ENCODE assay signal across 24 cellular contexts in the genomic region with DNA sequence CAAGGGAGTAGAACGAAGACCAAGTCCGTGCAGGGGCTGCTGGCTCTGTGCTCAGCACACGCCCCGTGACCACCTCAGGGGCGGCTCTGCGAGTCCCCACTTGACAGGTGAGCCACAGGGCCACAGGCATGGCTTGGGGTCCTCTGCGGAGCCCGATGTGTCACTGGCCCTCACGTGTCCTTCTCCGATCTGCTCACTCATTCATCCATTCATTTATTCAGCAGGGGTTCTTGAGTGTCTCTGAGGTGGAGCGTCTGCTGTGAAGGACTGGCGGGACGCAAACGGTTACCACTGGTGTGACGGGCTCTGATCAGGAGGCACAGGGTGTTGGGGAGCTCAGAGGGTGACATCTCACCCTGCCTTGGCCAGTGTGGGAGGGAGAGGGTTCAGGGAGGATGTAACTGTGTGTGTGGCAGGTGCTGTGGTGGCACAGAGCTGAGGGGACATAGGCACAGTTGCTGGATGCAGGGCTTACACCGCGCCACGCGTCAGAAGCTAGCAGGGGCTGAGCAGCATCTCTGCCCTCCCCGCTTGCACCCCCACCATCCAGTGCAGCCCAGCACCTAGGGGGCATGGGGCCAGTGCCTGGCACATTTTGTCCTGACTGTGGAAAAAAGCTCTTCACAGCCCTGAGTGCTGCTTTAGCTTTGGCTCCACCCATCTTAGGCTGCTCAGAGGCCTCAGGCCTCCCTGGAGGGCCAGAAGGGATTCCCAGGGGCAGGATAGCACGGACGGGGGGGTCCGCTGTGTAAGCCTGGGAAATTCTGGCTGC.
DNase-seq lines count a peak whose midpoint lies in the region; ATAC-seq, FAIRE-seq and TF ChIP-seq lines count a peak whose summit lies in the region.
"Had no signal": no experiment of that assay in that cellular context is flagged by ENCODE, and none has a peak within 500 bp of the region (broad histone marks: within the 10 kb centered on the region; RNA-seq: fewer than 3 reads in every experiment).

No MANE protein-coding gene starts in this region.

- H3K23ac ChIP-seq in H1 (ENCODE audit: insufficient read length) = no peak overlapping the region
- no peak overlapping the region for H3K23ac ChIP-seq in neuronal stem cell (ENCODE audit: low read depth, low read length, poor library complexity)

- H4K8ac ChIP-seq in H1 (ENCODE audit: extremely low read depth, insufficient read depth, low read length) (no peak overlapping the region; the same call in 1 of the 2 replicates), neuronal stem cell (ENCODE audit: low read depth, low read length) (no peak overlapping the region)

- peaks cover 2 to 4% (median 3%) of the 10 kb centered on the region in 3 donors for H3K27me3 Mint-ChIP-seq in CD14-positive monocyte (ENCODE audit: low read depth in 3 of 3)
- H3K27me3 Mint-ChIP-seq in immature natural killer cell (ENCODE audit: low read depth in 3 of 3) = peaks cover 2 to 7% (median 3%) of the 10 kb centered on the region in 3 donors
- H3K27me3 Mint-ChIP-seq: naive B cell had no signal

- H3K79me2 ChIP-seq in H1 (ENCODE audit: control insufficient read depth in 1 of 2, insufficient read depth in 2 of 2, low read length in 2 of 2) = no peaks in the 10 kb centered on the region

- TF ChIP-seq POLR2A in A549 (IDR thresholded peaks at IDR 0.05; ENCODE audit: low read length) = no peak
- no peak for TF ChIP-seq POLR2A in H1 (IDR thresholded peaks at IDR 0.05; ENCODE audit: control extremely low read depth in 1 of 2, low read depth in 2 of 2, low read length in 2 of 2)

- FAIRE-seq in A549 (lab: Jason Lieb, UNC) = no peak
- FAIRE-seq in H1 (lab: Jason Lieb, UNC) = no peak
- FAIRE-seq: GM19239, HTR-8/SVneo, RCC 7860 had no signal

- H2AFZ ChIP-seq in H1 (ENCODE audit: low read length) (no peak overlapping the region), neuronal stem cell (ENCODE audit: low read length) (no peak overlapping the region)

- no peaks in the 10 kb centered on the region for H3K4me1 ChIP-seq in A549
- H3K4me1 ChIP-seq in H1 (replicated peaks in 1 of 4; ENCODE audit: control insufficient read depth in 3 of 4, insufficient read depth in 4 of 4, low read length in 3 of 4) = no peaks in the 10 kb centered on the region
- no peaks in the 10 kb centered on the region for H3K4me1 ChIP-seq in neuronal stem cell (ENCODE audit: control insufficient read depth in 2 of 2, insufficient read depth in 1 of 2, low read depth in 1 of 2, low read length in 2 of 2)

- no peak for TF ChIP-seq CTCF in A549 (IDR thresholded peaks at IDR 0.05)
- no peak for TF ChIP-seq CTCF in CD14-positive monocyte (IDR thresholded peaks at IDR 0.05)
- no peak for TF ChIP-seq CTCF in H1 (IDR thresholded peaks at IDR 0.05; ENCODE audit: control extremely low read depth in 1 of 3, insufficient read depth in 1 of 3, low read depth in 1 of 3, low read length in 3 of 3)

- TF ChIP-seq RAD21 in A549 (conservative IDR thresholded peaks at IDR 0.05 in 1 of 2, IDR thresholded peaks at IDR 0.05 in 1 of 2) = no peak
- no peak for TF ChIP-seq RAD21 in H1 (IDR thresholded peaks at IDR 0.05 in 1 of 2, conservative IDR thresholded peaks at IDR 0.05 in 1 of 2; ENCODE audit: low read depth in 2 of 2, low read length in 2 of 2)

- peaks cover 0 to 7% (median 0%) of the 10 kb centered on the region in 7 donors for H3K9me3 Mint-ChIP-seq in CD14-positive monocyte
- no peaks in the 10 kb centered on the region for H3K9me3 Mint-ChIP-seq in immature natural killer cell

- H3K9me3 ChIP-seq in A549 (no peaks in the 10 kb centered on the region; the same call in 2 of the 3 replicates), H1 (ENCODE audit: insufficient read depth in 2 of 2, low read depth in 1 of 2, low read length in 1 of 2) (0 out of 4 replicates have a peak, but pooled peaks cover 0 to 7% of the 10 kb centered on the region in 2 experiments), neuronal stem cell (replicated peaks in 1 of 2; ENCODE audit: control insufficient read depth in 2 of 2, insufficient read depth in 1 of 2, low read depth in 1 of 2, low read length in 2 of 2) (peaks cover 0 to 7% of the 10 kb centered on the region in 2 donors)
- H3K9me3 ChIP-seq: thoracic aorta had no signal

- H4K91ac ChIP-seq in H1 (replicated peaks; ENCODE audit: insufficient read length, low read length) (no peak overlapping the region), neuronal stem cell (ENCODE audit: low read depth, low read length, poor library complexity) (no peak overlapping the region)

- H3K14ac ChIP-seq in H1 (ENCODE audit: insufficient read length) (no peak overlapping the region), neuronal stem cell (ENCODE audit: low read length) (no peak overlapping the region)

- H3K4me3 Mint-ChIP-seq in CD14-positive monocyte (no peak overlapping the region), immature natural killer cell (no peak overlapping the region)
- H3K4me3 Mint-ChIP-seq: activated naive CD4-positive, alpha-beta T cell treated with anti-CD3 and anti-CD28 coated beads for 36 hours; activated T-cell treated with anti-CD3 and anti-CD28 coated beads, Interleukin-2, amount 50 U/mL, for 72 hours; T-helper 1 cell treated with Interleukin-12 subunit alpha and Interleukin-12 subunit beta and Interleukin-4 antibody, amounts not matched to agents 30 μg/mL and 1 μg/mL, for 36 hours had no signal

- no peak overlapping the region for H3K9ac ChIP-seq in H1 (replicated peaks in 1 of 4; ENCODE audit: extremely low read depth in 1 of 4, low read depth in 3 of 4, low read length in 3 of 4)
- peak overlapping the region; percentile 1 for H3K9ac ChIP-seq in neuronal stem cell (ENCODE audit: low read depth, low read length, poor library complexity)

- H3K4me1 Mint-ChIP-seq in CD14-positive monocyte (no peaks in the 10 kb centered on the region), immature natural killer cell (no peaks in the 10 kb centered on the region)
- H3K4me1 Mint-ChIP-seq: CD8-positive, alpha-beta memory T cell had no signal

- no peaks in the 10 kb centered on the region for H3K23me2 ChIP-seq in H1 (ENCODE audit: low read depth, low read length)

- H3K36me3 Mint-ChIP-seq in CD14-positive monocyte (peaks cover 0 to 2% of the 10 kb centered on the region in 2 donors), immature natural killer cell (peaks cover 0 to 3% (median 3%) of the 10 kb centered on the region in 3 donors)
- H3K36me3 Mint-ChIP-seq: naive B cell had no signal

- no peak overlapping the region for H4K5ac ChIP-seq in H1 (ENCODE audit: insufficient read length, low read depth, low read length)

- H3K4me2 ChIP-seq in A549 = no peak overlapping the region
- no peak overlapping the region for H3K4me2 ChIP-seq in H1 (ENCODE audit: insufficient read depth in 1 of 2, low read depth in 2 of 2, low read length in 2 of 2)
- H3K4me2 ChIP-seq in neuronal stem cell (ENCODE audit: insufficient read depth, low read length, poor library complexity, severe bottlenecking) = no peak overlapping the region

- WGBS in A549 (ENCODE audit: missing lambda C conversion rate) = 69% methylated on average over 19 of the region's 23 CpGs
- WGBS in H1 (ENCODE audit: extremely low coverage in 1 of 2, insufficient coverage in 1 of 2, insufficient read length in 1 of 2, insufficient replicate concordance in 2 of 2, low coverage in 1 of 2, low lambda C conversion rate in 2 of 2, missing lambda C conversion rate in 1 of 2), 2 experiments = 90% methylated on average over 22 of the region's 23 CpGs; no CpG with 5 or more reads in 1 of the 2 experiments
- WGBS in neuronal stem cell (ENCODE audit: extremely low coverage in 2 of 2, insufficient read length in 2 of 2, insufficient replicate concordance in 1 of 2), 2 donors = no CpG with 5 or more reads among the region's 23 CpGs

- H3K18ac ChIP-seq in H1 (ENCODE audit: extremely low read depth, low read length) = no peak overlapping the region; the same call in 1 of the 2 replicates
- no peak overlapping the region for H3K18ac ChIP-seq in neuronal stem cell (ENCODE audit: low read length)

- no peak overlapping the region for H3K4me3 ChIP-seq in A549
- H3K4me3 ChIP-seq in H1 (ENCODE audit: extremely low read depth in 1 of 4, insufficient read depth in 2 of 4, low read depth in 3 of 4, low read length in 4 of 4) = no peak overlapping the region
- H3K4me3 ChIP-seq in neuronal stem cell (ENCODE audit: low read length in 2 of 2) = peak overlapping the region in 1 of 2 donors; percentile 47
- H3K4me3 ChIP-seq: thoracic aorta had no signal

- no peak overlapping the region; the same call in 1 of the 2 replicates for H2BK5ac ChIP-seq in H1 (ENCODE audit: low read depth, low read length)
- H2BK5ac ChIP-seq in neuronal stem cell (ENCODE audit: low read length) = no peak overlapping the region

- H4K20me1 ChIP-seq in H1 (replicated peaks in 1 of 2; ENCODE audit: control insufficient read depth in 1 of 2, insufficient read depth in 2 of 2, low read length in 2 of 2) = peaks cover 2 to 7% of the 10 kb centered on the region in 2 experiments

- H2BK20ac ChIP-seq in H1 (ENCODE audit: low read length) = no peak overlapping the region

- CTCF ChIA-PET in A549 (lab: Yijun Ruan, JAX) (interaction anchor here (0.5 to 0.7 kb wide), 2 partner anchors 16 to 203 kb away, joined by 3 to 5 read pairs; no protein-coding TSS in a partner anchor), H1 (lab: Charles Lee; ENCODE audit: partially characterized antibody) (interaction anchor here (0.5 to 1.9 kb wide), 7 partner anchors 8 to 178 kb away, joined by 3 to 5 read pairs (median 3); no protein-coding TSS in a partner anchor)

- H2BK120ac ChIP-seq in H1 (replicated peaks; ENCODE audit: low read depth, low read length) (no peak overlapping the region), neuronal stem cell (ENCODE audit: low read depth, low read length) (no peak overlapping the region)

- ATAC-seq in A549 (peak; percentile 14 to 30; a peak in 4 of 6 replicates), GM21528 (IDR thresholded peaks at IDR 0.05; ENCODE audit: low FRiP score, unreplicated experiment) (no peak)
- ATAC-seq: activated T-cell treated with anti-CD3 and anti-CD28 coated beads, Interleukin-2, amount 50 U/mL, for 72 hours had no signal

- H3K36me3 ChIP-seq in H1 (ENCODE audit: control insufficient read depth in 2 of 4, insufficient read depth in 4 of 4, low read length in 3 of 4) = no peaks in the 10 kb centered on the region
- no peaks in the 10 kb centered on the region for H3K36me3 ChIP-seq in neuronal stem cell (replicated peaks in 1 of 2; ENCODE audit: control insufficient read depth in 2 of 2, insufficient read depth in 2 of 2, low read length in 2 of 2)
- H3K36me3 ChIP-seq: thoracic aorta had no signal

- DNase-seq in A549 (ENCODE audit: low read depth in 1 of 2, low spot score in 1 of 2) (no peak), CD14-positive monocyte (ENCODE audit: low spot score) (peak; percentile 18), H1 (ENCODE audit: low read depth in 1 of 2, low spot score in 2 of 2) (no peak), neuronal stem cell (ENCODE audit: low spot score) (no peak), AG08395 (ENCODE audit: low spot score) (no peak), GOT3 (lab: John Stamatoyannopoulos, UW) (no peak), immature natural killer cell (no peak)
- DNase-seq: activated CD4-positive, alpha-beta T cell treated with anti-CD3 and anti-CD28 coated beads for 4 hours; activated naive CD4-positive, alpha-beta T cell treated with anti-CD3 and anti-CD28 coated beads for 36 hours; activated T-cell treated with anti-CD3 and anti-CD28 coated beads, Interleukin-2, amount 50 U/mL, for 72 hours; amygdala; KG1; naive B cell; NCI-H526 treated with DMSO at 0.1 percent for 48 hours; stimulated activated CD4-positive, alpha-beta T cell treated with anti-CD3 and anti-CD28 coated beads, Interleukin-12 subunit alpha, Interleukin-12 subunit beta, amount 100 ng/mL, for 4 hours; stimulated activated CD4-positive, alpha-beta T cell treated with anti-CD3 and anti-CD28 coated beads, Interleukin-4, amount 100 ng/mL, for 24 hours; stimulated activated naive CD4-positive, alpha-beta T cell had no signal

- H2AK5ac ChIP-seq in H1 (ENCODE audit: low read depth, low read length) (0 out of 2 replicates have a peak overlapping the region, but pooled peaks have one; percentile 40), neuronal stem cell (ENCODE audit: low read depth, low read length) (peak overlapping the region; percentile 19)

- H3K27ac Mint-ChIP-seq in CD14-positive monocyte = peak overlapping the region in 1 of 7 donors; percentile 56
- H3K27ac Mint-ChIP-seq in immature natural killer cell = no peak overlapping the region
- H3K27ac Mint-ChIP-seq: activated naive CD4-positive, alpha-beta T cell treated with anti-CD3 and anti-CD28 coated beads for 36 hours; activated T-cell treated with anti-CD3 and anti-CD28 coated beads, Interleukin-2, amount 50 U/mL, for 72 hours; T-helper 1 cell treated with Interleukin-12 subunit alpha and Interleukin-12 subunit beta and Interleukin-4 antibody, amounts not matched to agents 30 μg/mL and 1 μg/mL, for 36 hours had no signal

- H2BK15ac ChIP-seq in H1 (ENCODE audit: low read length) = peak overlapping the region; percentile 16; the same call in 1 of the 2 replicates
- no peak overlapping the region for H2BK15ac ChIP-seq in neuronal stem cell (ENCODE audit: low read length)

- POLR2A ChIA-PET in A549 (lab: Yijun Ruan, JAX) (no interaction called here), H1 (lab: Charles Lee; ENCODE audit: partially characterized antibody) (no interaction called here)

- no peak overlapping the region for H3K56ac ChIP-seq in H1 (replicated peaks; ENCODE audit: insufficient read length, low read depth, low read length)

- H3K4ac ChIP-seq in H1 (replicated peaks; ENCODE audit: insufficient read length, low read depth, low read length) (no peak overlapping the region), neuronal stem cell (ENCODE audit: low read length) (no peak overlapping the region)

- H3K27me3 ChIP-seq in H1 (replicated peaks in 1 of 4; ENCODE audit: control insufficient read depth in 3 of 4, extremely low read depth in 1 of 4, insufficient read depth in 3 of 4, low read length in 3 of 4) = no peaks in the 10 kb centered on the region
- peaks cover 0 to 12% (median 0%) of the 10 kb centered on the region in 3 experiments for H3K27me3 ChIP-seq in neuronal stem cell (ENCODE audit: control insufficient read depth in 3 of 3, insufficient read depth in 3 of 3, low read depth in 1 of 3, low read length in 3 of 3)

- H3K79me1 ChIP-seq in H1 (ENCODE audit: low read depth, low read length) (no peaks in the 10 kb centered on the region; the same call in 1 of the 2 replicates), neuronal stem cell (ENCODE audit: low read depth, low read length) (no peaks in the 10 kb centered on the region)

- TF ChIP-seq EP300 in A549 (IDR thresholded peaks at IDR 0.05) = no peak
- TF ChIP-seq EP300 in H1 (IDR thresholded peaks at IDR 0.05; ENCODE audit: borderline replicate concordance in 1 of 2, low read depth in 2 of 2, low read length in 2 of 2) = no peak

- H3K27ac ChIP-seq in A549 (no peak overlapping the region), H1 (ENCODE audit: low read depth, low read length) (no peak overlapping the region), neuronal stem cell (replicated peaks; ENCODE audit: low read length) (no peak overlapping the region)

- intact Hi-C loops in CD14-positive monocyte (cut with micrococcal nuclease) = no loop called here

- no peak overlapping the region for H2BK12ac ChIP-seq in H1 (ENCODE audit: low read depth, low read length)
- no peak overlapping the region for H2BK12ac ChIP-seq in neuronal stem cell (ENCODE audit: low read length)
